8 cellular contexts compared by ENCODE assay signal in the genomic region with DNA sequence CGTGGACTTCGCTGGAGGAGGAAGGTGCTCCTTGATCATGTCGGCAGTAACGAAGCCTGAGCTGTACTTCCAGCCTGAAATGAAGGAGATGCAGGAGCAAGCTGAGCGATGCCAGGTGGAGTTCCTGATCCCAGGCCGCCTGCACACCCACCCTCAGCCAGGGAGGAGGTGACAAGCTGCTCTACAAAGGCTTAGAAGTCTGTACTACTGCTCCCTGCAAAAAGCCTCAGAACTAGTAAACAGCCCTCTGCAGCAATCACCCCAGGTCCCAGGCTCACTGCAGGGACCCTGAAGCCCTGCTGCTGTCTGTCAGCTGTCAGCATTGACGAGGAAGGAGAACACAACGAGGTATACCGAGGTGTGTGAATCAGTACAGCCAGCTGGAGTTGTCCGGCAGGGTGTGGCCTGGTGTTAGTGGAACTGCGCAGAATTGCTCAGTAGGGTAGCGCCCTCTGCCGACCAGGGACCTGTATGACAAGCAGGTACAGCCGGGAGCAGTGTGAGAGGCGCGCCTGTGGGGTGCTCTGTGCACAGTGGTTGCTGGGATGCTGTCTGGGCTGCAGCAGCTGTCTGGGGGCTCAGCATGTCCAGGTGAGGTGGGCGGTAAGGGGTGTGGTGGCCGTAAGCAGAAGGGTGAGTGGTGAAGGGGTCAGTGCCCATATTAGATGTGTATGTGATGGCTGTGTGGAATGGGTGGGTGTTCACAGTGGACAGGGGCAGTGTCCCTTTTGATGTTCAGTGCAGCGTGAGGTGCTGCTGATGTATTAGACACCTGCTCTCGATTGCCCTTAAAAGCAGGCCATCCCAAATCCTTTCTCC. TPM values are rescaled to one million over a fixed set of nuclear protein-coding genes. Genes with fewer than 3 reads are reported as not detected.
A peak's percentile ranks its signal among the peaks of the same experiment; 100 is the strongest.
DNase-seq lines count a peak whose midpoint lies in the region; ATAC-seq lines count a peak whose summit lies in the region.

No MANE protein-coding gene starts in this region.

- peaks cover 9% of the 10 kb centered on the region for H3K36me3 Mint-ChIP-seq in activated naive CD4-positive, alpha-beta T cell treated with anti-CD3 and anti-CD28 coated beads for 36 hours (ENCODE audit: low read depth)

- no peak overlapping the region for H3K4me3 ChIP-seq in SJSA1

- intact Hi-C loops in activated naive CD4-positive, alpha-beta T cell treated with anti-CD3 and anti-CD28 coated beads for 36 hours (cut with micrococcal nuclease): loop anchor here (1.0 kb wide), 4 partner anchors 94 to 567 kb away; a partner anchor contains a TSS
- intact Hi-C loops in Right ventricle myocardium inferior (cut with DNase I): no loop called here

- H3K9me3 Mint-ChIP-seq in activated naive CD4-positive, alpha-beta T cell treated with anti-CD3 and anti-CD28 coated beads for 36 hours: peaks cover 5% of the 10 kb centered on the region

- DNase-seq in GDM1 (lab: John Stamatoyannopoulos, UW) (peak; percentile 19), HuH-7.5 (ENCODE audit: low spot score) (peak; percentile 82), SJSA1 (ENCODE audit: low read depth in 1 of 2, low spot score in 2 of 2) (peak; percentile 36 to 70), Right ventricle myocardium inferior (ENCODE audit: missing footprints) (peak; percentile 87), pulmonary artery endothelial cell (ENCODE audit: low read depth, low spot score) (peak; percentile 26), GF-D8 (lab: John Stamatoyannopoulos, UW) (no peak)
- DNase-seq in activated naive CD4-positive, alpha-beta T cell treated with anti-CD3 and anti-CD28 coated beads for 36 hours: peak; percentile 85

- H3K9me3 ChIP-seq in SJSA1 (replicated peaks): no peaks in the 10 kb centered on the region

- peaks cover 7% of the 10 kb centered on the region for H3K4me1 ChIP-seq in SJSA1 (replicated peaks)

- H3K4me1 Mint-ChIP-seq in activated naive CD4-positive, alpha-beta T cell treated with anti-CD3 and anti-CD28 coated beads for 36 hours (ENCODE audit: low read depth): peaks cover 7% of the 10 kb centered on the region

- H3K27ac Mint-ChIP-seq in activated naive CD4-positive, alpha-beta T cell treated with anti-CD3 and anti-CD28 coated beads for 36 hours: no peak overlapping the region

- H3K4me3 Mint-ChIP-seq in activated naive CD4-positive, alpha-beta T cell treated with anti-CD3 and anti-CD28 coated beads for 36 hours: no peak overlapping the region

- H3K27me3 Mint-ChIP-seq in activated naive CD4-positive, alpha-beta T cell treated with anti-CD3 and anti-CD28 coated beads for 36 hours (ENCODE audit: low read depth): no peaks in the 10 kb centered on the region

- H3K27ac ChIP-seq in SJSA1: no peak overlapping the region

- ATAC-seq in GM21619 (IDR thresholded peaks at IDR 0.05; ENCODE audit: unreplicated experiment) (peak; percentile 99), Right ventricle myocardium inferior (peak; percentile 91)

- H3K36me3 ChIP-seq in SJSA1: no peaks in the 10 kb centered on the region

- CTCF ChIA-PET in activated naive CD4-positive, alpha-beta T cell treated with anti-CD3 and anti-CD28 coated beads for 36 hours (lab: Charles Lee): interaction anchor here (0.6 to 2.7 kb wide), 16 partner anchors 8 to 960 kb away, joined by 3 to 15 read pairs (median 4); no protein-coding TSS in a partner anchor

- no peaks in the 10 kb centered on the region for H3K27me3 ChIP-seq in SJSA1 (replicated peaks)

RNA-seq across cellular contexts. Expression of a gene that starts 7.6 kb away (rescaled TPM):
- 0.60 and 0.76 TPM in 2 replicates for total RNA-seq in SJSA1 (2014; rRNA removed; shearing (Covaris generic))
- 1 to 10 TPM; 5.5 to 8.2 TPM for total RNA-seq in activated naive CD4-positive, alpha-beta T cell treated with anti-CD3 and anti-CD28 coated beads for 36 hours
- total RNA-seq in Right ventricle myocardium inferior (1.3 TPM), pulmonary artery endothelial cell (0.78 and 5.3 TPM in 2 replicates)

RNA-seq across cellular contexts. Expression of a gene that starts 40.6 kb away (rescaled TPM):
- 0.47 and 0.63 TPM in 2 replicates for total RNA-seq in SJSA1 (2014; rRNA removed; shearing (Covaris generic))
- not detected for total RNA-seq in activated naive CD4-positive, alpha-beta T cell treated with anti-CD3 and anti-CD28 coated beads for 36 hours
- total RNA-seq in Right ventricle myocardium inferior: not detected
- total RNA-seq in pulmonary artery endothelial cell: not detected in 2 replicates
